Comparison of ENCODE assay signal across 11 cellular contexts in genomic region chr1:94863919-94864318, GRCh38. TPM values are rescaled to one million over a fixed set of nuclear protein-coding genes. Genes with fewer than 3 reads are reported as not detected.
DNase-seq lines count a peak whose midpoint lies in the region; TF ChIP-seq lines count a peak whose summit lies in the region.
"Had no signal": no experiment of that assay in that cellular context is flagged by ENCODE, and none has a peak within 500 bp of the region (broad histone marks: within the 10 kb centered on the region; RNA-seq: fewer than 3 reads in every experiment).

No MANE protein-coding gene starts in this region.

- no peaks in the 10 kb centered on the region for H3K36me3 Mint-ChIP-seq in nephron progenitor cell (ENCODE audit: low read depth)
- H3K36me3 Mint-ChIP-seq: activated naive CD4-positive, alpha-beta T cell treated with anti-CD3 and anti-CD28 coated beads, Interleukin-2, amount 50 U/mL, for 24 hours had no signal

- peaks cover 12% of the 10 kb centered on the region; the same call in 1 of the 2 replicates for H3K79me2 ChIP-seq in PC-9 (ENCODE audit: low read depth)
- H3K79me2 ChIP-seq in fibroblast of lung (ENCODE audit: control insufficient read depth, insufficient read depth, low read length): no peaks in the 10 kb centered on the region

- H3K4me3 Mint-ChIP-seq in nephron progenitor cell: peak overlapping the region; percentile 67
- H3K4me3 Mint-ChIP-seq: activated naive CD4-positive, alpha-beta T cell treated with anti-CD3 and anti-CD28 coated beads, Interleukin-2, amount 50 U/mL, for 24 hours had no signal

- peaks cover 28% of the 10 kb centered on the region for H3K36me3 ChIP-seq in PC-9 (ENCODE audit: low read depth)
- H3K36me3 ChIP-seq in fibroblast of lung (ENCODE audit: control insufficient read depth, insufficient read depth, low read length): no peaks in the 10 kb centered on the region

- H3K9me3 Mint-ChIP-seq in nephron progenitor cell: no peaks in the 10 kb centered on the region
- H3K9me3 Mint-ChIP-seq: activated naive CD4-positive, alpha-beta T cell treated with anti-CD3 and anti-CD28 coated beads, Interleukin-2, amount 50 U/mL, for 24 hours had no signal

- H3K4me1 ChIP-seq in PC-9 (replicated peaks; ENCODE audit: insufficient read depth): peaks cover 50% of the 10 kb centered on the region
- H3K4me1 ChIP-seq in fibroblast of lung (ENCODE audit: control insufficient read depth, extremely low read depth, insufficient read depth, low read length): peaks cover 32% of the 10 kb centered on the region

- H3K27me3 Mint-ChIP-seq in nephron progenitor cell (ENCODE audit: low read depth, poor library complexity): no peaks in the 10 kb centered on the region

- CTCF ChIA-PET in AG04449 (lab: Yijun Ruan, JAX): interaction anchor here (1.1 to 7.8 kb wide), 5 partner anchors 9 to 179 kb away, joined by 3 to 97 read pairs (median 12); no protein-coding TSS in a partner anchor
- CTCF ChIA-PET in PC-9 (lab: Charles Lee): interaction anchor here (1.0 to 2.0 kb wide), 3 partner anchors 10 to 179 kb away, joined by 3 to 12 read pairs (median 5); no protein-coding TSS in a partner anchor

- no peaks in the 10 kb centered on the region for H4K20me1 ChIP-seq in PC-9 (ENCODE audit: insufficient read depth)
- no peaks in the 10 kb centered on the region for H4K20me1 ChIP-seq in fibroblast of lung (ENCODE audit: control insufficient read depth, extremely low read depth, insufficient read depth, low read length)

- peak overlapping the region; percentile 94 for H3K27ac Mint-ChIP-seq in nephron progenitor cell
- H3K27ac Mint-ChIP-seq: activated naive CD4-positive, alpha-beta T cell treated with anti-CD3 and anti-CD28 coated beads, Interleukin-2, amount 50 U/mL, for 24 hours had no signal

- H3K27ac ChIP-seq in PC-9 (peak overlapping the region; percentile 96), fibroblast of lung (ENCODE audit: insufficient read depth, low read length) (peak overlapping the region; percentile 94)
- H3K27ac ChIP-seq: C4-2B, KMS-11 had no signal

- DNase-seq in AG04449 (ENCODE audit: low read depth, low spot score) (peak; percentile 74), PC-9 (peak; percentile 65 to 96), fibroblast of lung (ENCODE audit: low read depth in 2 of 2) (peak; percentile 88 to 96), nephron progenitor cell (no peak), NCI-H2081 treated with DMSO at 0.1 percent for 48 hours (lab: John Stamatoyannopoulos, UW) (no peak), SKM-1 treated with dmso at 0.1 percent for 144 hours (lab: John Stamatoyannopoulos, UW; ENCODE audit: unreplicated experiment) (no peak), NCI-H2029 (lab: John Stamatoyannopoulos, UW) (no peak), DMS 273 treated with DMSO at 0.1 percent for 48 hours (lab: John Stamatoyannopoulos, UW) (no peak)

- H3K9me3 ChIP-seq in PC-9 (ENCODE audit: insufficient read depth, low read depth) (no peaks in the 10 kb centered on the region), fibroblast of lung (ENCODE audit: control insufficient read depth, insufficient read depth, low read depth, low read length) (no peaks in the 10 kb centered on the region)

- BruUV-seq in PC-9 (replicated peaks; lab: Mats Ljungman, UMichigan): no TSS peak

- TF ChIP-seq CTCF in AG04449 (IDR thresholded peaks at IDR 0.05; ENCODE audit: insufficient read depth, low read length, missing control alignments) (no peak), PC-9 (conservative IDR thresholded peaks at IDR 0.05) (no peak), fibroblast of lung (conservative IDR thresholded peaks at IDR 0.05 in 1 of 2, IDR thresholded peaks at IDR 0.05 in 1 of 2; ENCODE audit: low read depth in 1 of 2, low read length in 2 of 2) (no peak), nephron progenitor cell (IDR thresholded peaks at IDR 0.05) (no peak)

- H3F3A ChIP-seq in PC-9 (ENCODE audit: insufficient read depth, low read depth): peaks cover 34% of the 10 kb centered on the region

- H3K4me2 ChIP-seq in PC-9 (peak overlapping the region; percentile 75), fibroblast of lung (ENCODE audit: extremely low read depth, insufficient read depth, low read length) (peak overlapping the region; percentile 59)
- H3K4me2 ChIP-seq: KMS-11 had no signal

- POLR2A ChIA-PET in AG04449 (lab: Yijun Ruan, JAX) (interaction anchor here (0.8 to 1.5 kb wide), 2 partner anchors 63 to 162 kb away, joined by 3 read pairs; partner anchors contain the start of gene CNN3), PC-9 (lab: Charles Lee; ENCODE audit: unreplicated experiment) (interaction anchor here (0.5 to 0.9 kb wide), 8 partner anchors 8 to 591 kb away, joined by 3 to 6 read pairs (median 4); no protein-coding TSS in a partner anchor)

- H3K4me3 ChIP-seq in AG04449 (ENCODE audit: low read depth, low read length): no peak overlapping the region
- H3K4me3 ChIP-seq in PC-9: peak overlapping the region; percentile 36
- H3K4me3 ChIP-seq in fibroblast of lung (replicated peaks in 1 of 4; ENCODE audit: control extremely low read depth in 1 of 4, insufficient read depth in 1 of 4, low read depth in 3 of 4, low read length in 4 of 4): peak overlapping the region; percentile 8 to 43 (median 24)

- intact Hi-C loops in PC-9 (cut with micrococcal nuclease; ENCODE audit: unreplicated experiment): loop anchor here (1.0 to 2.0 kb wide), 3 partner anchors 10 to 217 kb away; partner anchors contain the start of gene CNN3

- peak overlapping the region; percentile 45 for H3K9ac ChIP-seq in fibroblast of lung (ENCODE audit: insufficient read depth, low read length)
- H3K9ac ChIP-seq: KMS-11 had no signal

- no peaks in the 10 kb centered on the region for H3K9me2 ChIP-seq in PC-9 (ENCODE audit: insufficient read depth)

- no peak overlapping the region for H2AFZ ChIP-seq in PC-9
- no peak overlapping the region for H2AFZ ChIP-seq in fibroblast of lung (ENCODE audit: low read length)

- H3K27me3 ChIP-seq in PC-9 (ENCODE audit: insufficient read depth, low read depth) (no peaks in the 10 kb centered on the region), fibroblast of lung (ENCODE audit: control insufficient read depth, insufficient read depth, low read length) (no peaks in the 10 kb centered on the region)

- peaks cover 71% of the 10 kb centered on the region for H3K4me1 Mint-ChIP-seq in nephron progenitor cell
- H3K4me1 Mint-ChIP-seq: activated naive CD4-positive, alpha-beta T cell treated with anti-CD3 and anti-CD28 coated beads, Interleukin-2, amount 50 U/mL, for 24 hours had no signal

RNA-seq across cellular contexts. Expression of gene SLC44A3, which starts 43.8 kb away (rescaled TPM):
- 11.0 and 17.5 TPM in 2 replicates for total RNA-seq in PC-9 (2021)
- total RNA-seq in fibroblast of lung: 6.2 and 9.7 TPM in 2 replicates
- polyA plus RNA-seq in fibroblast of lung: 2.0 and 3.9 TPM in 2 replicates
- polyA plus RNA-seq in fibroblast of lung (2012): 1.2 and 2.2 TPM in 2 replicates
- polyA minus RNA-seq in fibroblast of lung (ENCODE audit: low replicate concordance): 0.30 and 4.2 TPM in 2 replicates

Comparison
In these comparisons a context has a peak if more than half of its experiments do, and no peak if none do; other contexts are left out.
1. DNase-seq: peak in AG04449 (single experiment), PC-9 (2 of 2) and fibroblast of lung (2 of 2); none in nephron progenitor cell (single experiment), NCI-H2081 treated with DMSO at 0.1 percent for 48 hours (single experiment), SKM-1 treated with dmso at 0.1 percent for 144 hours (single experiment), NCI-H2029 (single experiment) and DMS 273 treated with DMSO at 0.1 percent for 48 hours (single experiment).